ENCODE assay signal across 8 cellular contexts in the genomic region with DNA sequence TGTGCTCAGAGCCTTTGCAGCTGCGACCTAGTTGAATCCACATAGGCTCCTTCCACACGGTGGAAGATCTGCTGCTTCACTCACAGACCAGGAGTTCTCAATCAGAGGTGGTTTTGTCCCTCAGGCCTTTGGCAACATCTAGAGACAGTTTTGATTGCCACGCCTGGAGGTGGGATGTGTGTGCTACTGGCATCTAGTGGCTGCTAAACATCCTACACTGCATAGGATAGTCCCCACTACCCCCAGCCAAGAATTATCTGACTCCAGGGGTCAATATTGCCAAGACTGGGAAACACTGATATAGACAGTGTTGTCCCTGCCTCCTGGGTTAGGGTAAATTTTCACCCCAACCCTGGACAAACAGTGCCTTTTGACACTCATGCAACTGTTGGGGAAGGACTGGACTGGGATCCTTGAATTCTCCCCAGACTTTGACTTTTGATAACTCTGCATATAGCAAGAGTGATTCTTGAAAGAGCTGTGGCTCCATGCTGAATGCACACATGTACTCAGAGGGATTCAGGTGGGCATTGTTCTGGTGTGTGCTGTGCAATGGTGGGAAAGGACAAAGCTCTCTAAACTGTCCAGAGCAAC. TPM values are rescaled to one million over a fixed set of nuclear protein-coding genes. Genes with fewer than 3 reads are reported as not detected.
A peak's percentile ranks its signal among the peaks of the same experiment; 100 is the strongest.
DNase-seq lines count a peak whose midpoint lies in the region; ATAC-seq and TF ChIP-seq lines count a peak whose summit lies in the region.

No MANE protein-coding gene starts in this region.

- ATAC-seq in HG03108 (IDR thresholded peaks at IDR 0.05; ENCODE audit: unreplicated experiment) (no peak), aorta (ENCODE audit: low FRiP score) (no peak), GM21526 (IDR thresholded peaks at IDR 0.05; ENCODE audit: low FRiP score, unreplicated experiment) (no peak)

- H3K4me1 ChIP-seq in tibial artery (peaks cover 0 to 13% (median 4%) of the 10 kb centered on the region in 4 donors), aorta (ENCODE audit: control insufficient read depth in 1 of 2, insufficient read depth in 2 of 2, low read length in 2 of 2) (no peaks in the 10 kb centered on the region)

- TF ChIP-seq CTCF in tibial artery (IDR thresholded peaks at IDR 0.05): no peak

- peaks cover 24 to 48% (median 40%) of the 10 kb centered on the region in 3 donors for H3K36me3 ChIP-seq in tibial artery
- peaks cover 6 to 16% of the 10 kb centered on the region in 2 donors for H3K36me3 ChIP-seq in aorta (ENCODE audit: control insufficient read depth in 1 of 2, insufficient read depth in 2 of 2, low read length in 1 of 2)

- H3K27ac ChIP-seq in tibial artery (no peak overlapping the region), aorta (ENCODE audit: low read depth in 1 of 2, low read length in 2 of 2) (peak overlapping the region in 1 of 2 donors; percentile 18)

- H3K4me3 ChIP-seq in tibial artery: no peak overlapping the region
- no peak overlapping the region for H3K4me3 ChIP-seq in aorta (ENCODE audit: low read length in 2 of 2)

- peak; percentile 40 for DNase-seq in EH (ENCODE audit: low read depth)
- DNase-seq in HCEC 1CT: peak; percentile 17
- peak; percentile 20 for DNase-seq in RPMI7951 (ENCODE audit: low read depth)
- peak; percentile 41 for DNase-seq in germinal center (ENCODE audit: low spot score)
- no peak for DNase-seq in tibial artery
- no peak for DNase-seq in aorta

- H3K27me3 ChIP-seq in tibial artery (no peaks in the 10 kb centered on the region), aorta (ENCODE audit: control insufficient read depth in 1 of 2, insufficient read depth in 2 of 2, low read length in 1 of 2) (no peaks in the 10 kb centered on the region)

- intact Hi-C loops in tibial artery (cut with DNase I; ENCODE audit: low total_unique reads): loop anchor here (5.0 kb wide), 1 partner anchor 42 kb away; the partner anchor contains the start of gene BAZ2A
- intact Hi-C loops in aorta (cut with DNase I): no loop called here

- H3K9me3 ChIP-seq in tibial artery (no peaks in the 10 kb centered on the region), aorta (ENCODE audit: control insufficient read depth, low read length) (no peaks in the 10 kb centered on the region)

- WGBS in aorta, 2 donors: 61 to 63% methylated on average over 3 of the region's 3 CpGs

RNA-seq across cellular contexts. Expression of gene BAZ2A, which starts 39.8 kb away (rescaled TPM):
- 9.9 and 19.6 TPM in 2 replicates for total RNA-seq in RPMI7951 (2014; rRNA removed; shearing (Covaris generic))
- 100 to 1,000 TPM in 1 of 2 donors, 10 to 100 TPM in 1; 89.3 to 130 TPM for total RNA-seq in aorta
- 10 to 100 TPM; 15.2 to 35.2 TPM for polyA plus RNA-seq in aorta

RNA-seq across cellular contexts. Expression of gene ATP5F1B, which starts 55.5 kb away (rescaled TPM):
- 453 and 475 TPM in 2 replicates for total RNA-seq in RPMI7951 (2014; rRNA removed; shearing (Covaris generic))
- 100 to 1,000 TPM; 216 to 262 TPM for total RNA-seq in aorta
- polyA plus RNA-seq in aorta: 100 to 1,000 TPM; 289 to 327 TPM

Comparison
In these comparisons a context has a peak if more than half of its experiments do, and no peak if none do; other contexts are left out.
1. DNase-seq: peak in EH (single experiment), HCEC 1CT (single experiment), RPMI7951 (single experiment) and germinal center (single experiment); none in tibial artery (0 of 2) and aorta (0 of 2).